1 cellular context compared by ENCODE assay signal in genomic region chr12:32043928-32044549, GRCh38.
TF ChIP-seq lines count a peak whose summit lies in the region.

No MANE protein-coding gene starts in this region.

TF ChIP-seq in K562, 482 proteins besides CTCF, POLR2A, EP300 and RAD21 (continued from another document):
- TF ChIP-seq TCFL5 (CRISPR knock-in tag; conservative IDR thresholded peaks at IDR 0.05) (no peak), ARHGAP35 (IDR thresholded peaks at IDR 0.05; ENCODE audit: partially characterized antibody) (no peak), KLF1 (tag; IDR thresholded peaks at IDR 0.05) (no peak), CBX3 (IDR thresholded peaks at IDR 0.05; ENCODE audit: borderline replicate concordance in 1 of 2, low read length in 2 of 2) (peak in 1 of 2 experiments; percentile 100; a peak in 2 of 3 replicates), CBX1 (IDR thresholded peaks at IDR 0.05; ENCODE audit: low read depth) (peak; percentile 84), DDX20 (tag; IDR thresholded peaks at IDR 0.05; ENCODE audit: low read depth) (no peak), CBFA2T3 (IDR thresholded peaks at IDR 0.05) (no peak), MYNN (IDR thresholded peaks at IDR 0.05) (no peak), MYNN (CRISPR knock-in tag; IDR thresholded peaks at IDR 0.05) (no peak), HLTF (IDR thresholded peaks at IDR 0.05) (no peak), ZNF133 (CRISPR knock-in tag; IDR thresholded peaks at IDR 0.05) (no peak), TAF9B (IDR thresholded peaks at IDR 0.05; ENCODE audit: partially characterized antibody) (no peak), BRD9 (IDR thresholded peaks at IDR 0.05; ENCODE audit: low read depth, partially characterized antibody) (no peak), MEIS2 (IDR thresholded peaks at IDR 0.05; ENCODE audit: partially characterized antibody) (peak; percentile 39), ZNF280B (CRISPR knock-in tag; IDR thresholded peaks at IDR 0.05) (peak; percentile 78; the same call in 1 of the 2 replicates), CTBP1 (IDR thresholded peaks at IDR 0.05; ENCODE audit: borderline replicate concordance) (no peak), MIER1 (IDR thresholded peaks at IDR 0.05; ENCODE audit: low read depth) (0 out of 2 replicates have a peak, but pooled peaks have one; percentile 32), ZEB2 (IDR thresholded peaks at IDR 0.05) (peak; percentile 88), XRCC3 (IDR thresholded peaks at IDR 0.05) (peak; percentile 95; the same call in 1 of the 2 replicates), SIN3A (IDR thresholded peaks at IDR 0.05; ENCODE audit: borderline replicate concordance in 2 of 2, control insufficient read depth in 1 of 2, low read depth in 2 of 2, low read length in 2 of 2) (no peak), MYBL2 (IDR thresholded peaks at IDR 0.05; ENCODE audit: low read depth) (no peak), MYBL2 (CRISPR knock-in tag; IDR thresholded peaks at IDR 0.05; ENCODE audit: borderline replicate concordance) (no peak), NR2C2 (CRISPR knock-in tag; IDR thresholded peaks at IDR 0.05) (no peak), NR2C2 (tag; IDR thresholded peaks at IDR 0.05) (no peak), TRIM28 (IDR thresholded peaks at IDR 0.05) (peak; percentile 98), ARNT (IDR thresholded peaks at IDR 0.05) (peak in 1 of 2 experiments; percentile 60; a peak in 1 of 4 replicates), SETDB1 (IDR thresholded peaks at IDR 0.05; ENCODE audit: low read length) (no peak)
- TF ChIP-seq, protein P1, sequence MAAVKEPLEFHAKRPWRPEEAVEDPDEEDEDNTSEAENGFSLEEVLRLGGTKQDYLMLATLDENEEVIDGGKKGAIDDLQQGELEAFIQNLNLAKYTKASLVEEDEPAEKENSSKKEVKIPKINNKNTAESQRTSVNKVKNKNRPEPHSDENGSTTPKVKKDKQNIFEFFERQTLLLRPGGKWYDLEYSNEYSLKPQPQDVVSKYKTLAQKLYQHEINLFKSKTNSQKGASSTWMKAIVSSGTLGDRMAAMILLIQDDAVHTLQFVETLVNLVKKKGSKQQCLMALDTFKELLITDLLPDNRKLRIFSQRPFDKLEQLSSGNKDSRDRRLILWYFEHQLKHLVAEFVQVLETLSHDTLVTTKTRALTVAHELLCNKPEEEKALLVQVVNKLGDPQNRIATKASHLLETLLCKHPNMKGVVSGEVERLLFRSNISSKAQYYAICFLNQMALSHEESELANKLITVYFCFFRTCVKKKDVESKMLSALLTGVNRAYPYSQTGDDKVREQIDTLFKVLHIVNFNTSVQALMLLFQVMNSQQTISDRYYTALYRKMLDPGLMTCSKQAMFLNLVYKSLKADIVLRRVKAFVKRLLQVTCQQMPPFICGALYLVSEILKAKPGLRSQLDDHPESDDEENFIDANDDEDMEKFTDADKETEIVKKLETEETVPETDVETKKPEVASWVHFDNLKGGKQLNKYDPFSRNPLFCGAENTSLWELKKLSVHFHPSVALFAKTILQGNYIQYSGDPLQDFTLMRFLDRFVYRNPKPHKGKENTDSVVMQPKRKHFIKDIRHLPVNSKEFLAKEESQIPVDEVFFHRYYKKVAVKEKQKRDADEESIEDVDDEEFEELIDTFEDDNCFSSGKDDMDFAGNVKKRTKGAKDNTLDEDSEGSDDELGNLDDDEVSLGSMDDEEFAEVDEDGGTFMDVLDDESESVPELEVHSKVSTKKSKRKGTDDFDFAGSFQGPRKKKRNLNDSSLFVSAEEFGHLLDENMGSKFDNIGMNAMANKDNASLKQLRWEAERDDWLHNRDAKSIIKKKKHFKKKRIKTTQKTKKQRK (IDR thresholded peaks at IDR 0.05; ENCODE audit: borderline replicate concordance, low read depth, low read length): no peak
- TF ChIP-seq, protein P2, sequence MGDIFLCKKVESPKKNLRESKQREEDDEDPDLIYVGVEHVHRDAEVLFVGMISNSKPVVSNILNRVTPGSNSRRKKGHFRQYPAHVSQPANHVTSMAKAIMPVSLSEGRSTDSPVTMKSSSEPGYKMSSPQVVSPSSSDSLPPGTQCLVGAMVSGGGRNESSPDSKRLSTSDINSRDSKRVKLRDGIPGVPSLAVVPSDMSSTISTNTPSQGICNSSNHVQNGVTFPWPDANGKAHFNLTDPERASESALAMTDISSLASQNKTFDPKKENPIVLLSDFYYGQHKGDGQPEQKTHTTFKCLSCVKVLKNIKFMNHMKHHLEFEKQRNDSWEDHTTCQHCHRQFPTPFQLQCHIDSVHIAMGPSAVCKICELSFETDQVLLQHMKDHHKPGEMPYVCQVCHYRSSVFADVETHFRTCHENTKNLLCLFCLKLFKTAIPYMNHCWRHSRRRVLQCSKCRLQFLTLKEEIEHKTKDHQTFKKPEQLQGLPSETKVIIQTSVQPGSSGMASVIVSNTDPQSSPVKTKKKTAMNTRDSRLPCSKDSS (IDR thresholded peaks at IDR 0.05; ENCODE audit: low read depth, partially characterized antibody): peak; percentile 100
- TF ChIP-seq, protein P3, sequence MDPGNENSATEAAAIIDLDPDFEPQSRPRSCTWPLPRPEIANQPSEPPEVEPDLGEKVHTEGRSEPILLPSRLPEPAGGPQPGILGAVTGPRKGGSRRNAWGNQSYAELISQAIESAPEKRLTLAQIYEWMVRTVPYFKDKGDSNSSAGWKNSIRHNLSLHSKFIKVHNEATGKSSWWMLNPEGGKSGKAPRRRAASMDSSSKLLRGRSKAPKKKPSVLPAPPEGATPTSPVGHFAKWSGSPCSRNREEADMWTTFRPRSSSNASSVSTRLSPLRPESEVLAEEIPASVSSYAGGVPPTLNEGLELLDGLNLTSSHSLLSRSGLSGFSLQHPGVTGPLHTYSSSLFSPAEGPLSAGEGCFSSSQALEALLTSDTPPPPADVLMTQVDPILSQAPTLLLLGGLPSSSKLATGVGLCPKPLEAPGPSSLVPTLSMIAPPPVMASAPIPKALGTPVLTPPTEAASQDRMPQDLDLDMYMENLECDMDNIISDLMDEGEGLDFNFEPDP (CRISPR knock-in tag; IDR thresholded peaks at IDR 0.05): no peak
